Comparison of ENCODE assay signal across 28 cellular contexts in the genomic region with DNA sequence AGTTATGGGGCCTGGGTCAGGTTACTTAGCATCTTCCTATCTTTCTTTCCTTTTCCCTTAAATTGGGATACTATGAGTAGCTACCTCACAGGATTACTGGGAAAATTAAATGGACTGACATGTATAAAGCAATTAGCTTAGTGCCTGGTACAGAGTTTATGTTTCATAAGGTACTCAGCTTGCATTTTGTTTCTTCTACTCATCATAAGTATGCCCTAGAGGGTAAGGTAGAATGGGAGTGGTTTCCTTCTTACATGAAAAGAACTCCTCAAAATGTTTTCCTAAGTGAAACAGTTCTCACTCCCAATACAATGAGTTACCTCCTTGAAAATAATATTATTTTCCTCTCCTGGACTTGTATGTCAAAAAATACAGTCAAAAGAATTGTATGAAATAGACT.
"Had no signal": no experiment of that assay in that cellular context is flagged by ENCODE, and none has a peak within 500 bp of the region (broad histone marks: within the 10 kb centered on the region; RNA-seq: fewer than 3 reads in every experiment).

No MANE protein-coding gene starts in this region.

- FAIRE-seq: colon, frontal cortex, pancreas, small intestine had no signal

- H3K36me3 ChIP-seq: esophagus squamous epithelium, lower lobe of right lung, neutrophil, pancreas, right lobe of liver, suprapubic skin, transverse colon, upper lobe of right lung, uterus had no signal

- H3K9me3 ChIP-seq: lower lobe of right lung, mucosa of descending colon, neutrophil, pancreas, right lobe of liver, suprapubic skin, transverse colon, upper lobe of right lung, uterus had no signal

- H3K27ac ChIP-seq: dorsolateral prefrontal cortex, esophagus squamous epithelium, lower lobe of right lung, neutrophil, pancreas, right lobe of liver, suprapubic skin, transverse colon, upper lobe of right lung, uterus had no signal

- DNase-seq: dorsolateral prefrontal cortex; effector CD8-positive, alpha-beta T cell; endodermal cell; erythroblast; esophagus squamous epithelium; hypothalamus; immature natural killer cell; islet precursor cell; kidney glomerular epithelial cell; left colon; left ventricle myocardium superior; lower lobe of right lung; mucosa of descending colon; naive B cell; pancreas; right lobe of liver; small intestine; stimulated activated CD4-positive, alpha-beta T cell treated with anti-CD3 and anti-CD28 coated beads, Interleukin-15, amount 100 ng/mL, for 24 hours; stimulated activated CD4-positive, alpha-beta T cell treated with anti-CD3 and anti-CD28 coated beads, Interleukin-2, amount 100 ng/mL, for 48 hours; stimulated activated naive B cell treated with anti-CD40 and anti-IgM and Interleukin-4, amounts not matched to agents 10 μg/mL and 1 μg/mL and 100 μg/mL, for 72 hours; transverse colon; upper lobe of right lung; uterus had no signal

- H3K27me3 ChIP-seq: dorsolateral prefrontal cortex, esophagus squamous epithelium, neutrophil, pancreas, right lobe of liver, suprapubic skin, transverse colon, upper lobe of right lung, uterus had no signal

- ATAC-seq: left colon; left ventricle myocardium superior; lower lobe of right lung; mucosa of descending colon; natural killer cell treated with Interleukin-12 subunit alpha and Interleukin-12 subunit beta and Interleukin-15 and Interleukin-18, amount 100 ng/mL, for 72 hours; pancreas; right lobe of liver; stimulated activated naive B cell treated with anti-CD40 and anti-IgM and Interleukin-4, amounts not matched to agents 10 μg/mL and 1 μg/mL and 100 μg/mL, for 72 hours; upper lobe of right lung had no signal

- H3K4me3 ChIP-seq: dorsolateral prefrontal cortex, esophagus squamous epithelium, lower lobe of right lung, mucosa of descending colon, pancreas, right lobe of liver, suprapubic skin, transverse colon, upper lobe of right lung, uterus had no signal

- H3K4me1 ChIP-seq: esophagus squamous epithelium, lower lobe of right lung, pancreas, right lobe of liver, suprapubic skin, transverse colon, upper lobe of right lung, uterus had no signal
